In genomic region chr13:23820530-23820929, GRCh38 we compare ENCODE assay signal across 1 cellular context.
TF ChIP-seq lines count a peak whose summit lies in the region.

No MANE protein-coding gene starts in this region.

TF ChIP-seq in GM23338, 12 proteins besides CTCF, POLR2A, EP300 and RAD21 (continued from another document):
- TF ChIP-seq ZNF462 (CRISPR knock-in tag; IDR thresholded peaks at IDR 0.05) (no peak), ZNF331 (CRISPR knock-in tag; IDR thresholded peaks at IDR 0.05; ENCODE audit: low read depth) (no peak), STAT1 (IDR thresholded peaks at IDR 0.05; ENCODE audit: unreplicated experiment) (no peak), JUNB (IDR thresholded peaks at IDR 0.05; ENCODE audit: unreplicated experiment) (no peak), EZH2phosphoT487 (IDR thresholded peaks at IDR 0.05; ENCODE audit: unreplicated experiment) (no peak), ETS1 (IDR thresholded peaks at IDR 0.05) (no peak), CREB1 (CRISPR knock-in tag; IDR thresholded peaks at IDR 0.05; ENCODE audit: low read depth) (no peak)
